8 cellular contexts compared by ENCODE assay signal in the genomic region with DNA sequence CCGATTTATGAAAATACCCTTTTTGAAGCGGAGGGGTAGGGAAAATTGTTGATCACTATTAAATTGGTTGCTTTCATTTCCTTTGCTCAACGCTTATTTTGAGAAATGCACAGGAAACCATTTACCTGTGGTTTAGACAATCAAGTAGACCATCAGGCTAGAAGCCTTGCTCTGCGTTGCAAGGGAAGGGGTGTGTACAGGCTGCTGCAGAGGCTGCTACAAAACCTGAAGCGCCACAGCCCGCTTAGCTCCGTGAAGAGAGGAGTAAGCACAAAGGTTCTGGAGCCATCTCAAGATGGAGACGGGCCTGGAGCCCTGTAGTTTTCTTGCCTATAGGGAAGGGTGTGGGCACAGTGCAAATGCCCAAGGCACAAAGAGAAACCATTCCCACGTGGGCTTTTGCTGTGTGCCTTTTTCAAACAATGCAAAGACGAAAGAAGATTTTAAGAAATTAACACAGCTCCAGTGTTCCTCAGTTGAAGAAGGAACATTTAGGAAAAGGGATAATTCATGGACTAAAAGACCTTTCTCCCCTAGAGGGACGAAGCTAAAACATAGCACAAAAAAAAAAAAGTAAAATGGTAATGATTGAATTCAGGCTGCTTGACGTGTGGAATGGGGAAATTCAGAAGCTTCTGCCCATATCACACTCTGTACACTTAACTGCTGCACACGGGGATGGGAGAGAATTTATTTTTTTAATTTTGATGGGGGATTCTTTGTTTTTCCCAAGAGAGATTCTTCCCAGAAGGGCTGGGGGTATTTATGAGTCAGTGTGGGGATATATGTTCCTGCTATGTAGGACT. TPM values are rescaled to one million over a fixed set of nuclear protein-coding genes. Genes with fewer than 3 reads are reported as not detected.
DNase-seq lines count a peak whose midpoint lies in the region; ATAC-seq, FAIRE-seq and TF ChIP-seq lines count a peak whose summit lies in the region.

No MANE protein-coding gene starts in this region.

- WGBS in A549 (ENCODE audit: missing lambda C conversion rate): 4% methylated on average over 13 of the region's 13 CpGs

- H3K4me1 ChIP-seq in A549: peaks cover 30% of the 10 kb centered on the region

- peak in 1 of 2 experiments; percentile 6; a peak in 3 of 5 replicates for TF ChIP-seq RAD21 in A549 (conservative IDR thresholded peaks at IDR 0.05 in 1 of 2, IDR thresholded peaks at IDR 0.05 in 1 of 2)

- intact Hi-C loops in Right ventricle myocardium superior (cut with DNase I): no loop called here

- peak in 1 of 2 experiments; percentile 81 for DNase-seq in A549 (ENCODE audit: low read depth in 1 of 2, low spot score in 1 of 2)
- peak; percentile 58 for DNase-seq in RPMI7951 (ENCODE audit: low read depth)
- peak; percentile 57 for DNase-seq in activated naive CD4-positive, alpha-beta T cell treated with anti-CD3 and anti-CD28 coated beads, Interleukin-2, amount 50 U/mL, for 16 hours
- DNase-seq in Right ventricle myocardium superior: peak; percentile 63
- peak; percentile 69 for DNase-seq in pulmonary artery endothelial cell (ENCODE audit: low read depth, low spot score)
- DNase-seq in NCI-H774 (lab: John Stamatoyannopoulos, UW): no peak

- CTCF ChIA-PET in A549 (lab: Yijun Ruan, JAX): interaction anchor here (0.7 to 4.1 kb wide), 8 partner anchors 23 to 509 kb away, joined by 3 to 14 read pairs (median 4); no protein-coding TSS in a partner anchor

- FAIRE-seq in A549 (lab: Jason Lieb, UNC): no peak

- POLR2A ChIA-PET in A549 (lab: Yijun Ruan, JAX): interaction anchor here (0.8 to 2.3 kb wide), 18 partner anchors 8 to 511 kb away, joined by 3 to 39 read pairs (median 4); no protein-coding TSS in a partner anchor

- peak overlapping the region; percentile 91 for H3K4me2 ChIP-seq in A549

- H3K27ac ChIP-seq in A549: peak overlapping the region; percentile 97 to 99

- peak; percentile 48 to 51 for ATAC-seq in A549
- ATAC-seq in GM18861 (IDR thresholded peaks at IDR 0.05; ENCODE audit: unreplicated experiment): peak; percentile 55
- peak; percentile 45 for ATAC-seq in HG03139 (IDR thresholded peaks at IDR 0.05; ENCODE audit: unreplicated experiment)
- ATAC-seq in Right ventricle myocardium superior (ENCODE audit: poor library complexity): peak; percentile 15

- peak; percentile 37; the same call in 1 of the 2 replicates for TF ChIP-seq POLR2A in A549 (IDR thresholded peaks at IDR 0.05; ENCODE audit: low read length)

- no peaks in the 10 kb centered on the region for H3K9me3 ChIP-seq in A549

- no peak for TF ChIP-seq CTCF in A549 (IDR thresholded peaks at IDR 0.05)

- no peak for TF ChIP-seq EP300 in A549 (IDR thresholded peaks at IDR 0.05)

- H3K4me3 ChIP-seq in A549: peak overlapping the region; percentile 94

TF ChIP-seq in A549, 52 proteins besides CTCF, POLR2A, EP300 and RAD21 (continues in another document):
- TF ChIP-seq, protein P1, sequence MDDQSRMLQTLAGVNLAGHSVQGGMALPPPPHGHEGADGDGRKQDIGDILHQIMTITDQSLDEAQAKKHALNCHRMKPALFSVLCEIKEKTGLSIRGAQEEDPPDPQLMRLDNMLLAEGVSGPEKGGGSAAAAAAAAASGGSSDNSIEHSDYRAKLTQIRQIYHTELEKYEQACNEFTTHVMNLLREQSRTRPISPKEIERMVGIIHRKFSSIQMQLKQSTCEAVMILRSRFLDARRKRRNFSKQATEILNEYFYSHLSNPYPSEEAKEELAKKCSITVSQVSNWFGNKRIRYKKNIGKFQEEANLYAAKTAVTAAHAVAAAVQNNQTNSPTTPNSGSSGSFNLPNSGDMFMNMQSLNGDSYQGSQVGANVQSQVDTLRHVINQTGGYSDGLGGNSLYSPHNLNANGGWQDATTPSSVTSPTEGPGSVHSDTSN (IDR thresholded peaks at IDR 0.05): peak; percentile 89
- TF ChIP-seq CHD2 (IDR thresholded peaks at IDR 0.05; ENCODE audit: low read length, partially characterized antibody) (no peak), ZSCAN20 (CRISPR knock-in tag; IDR thresholded peaks at IDR 0.05) (peak; percentile 8; the same call in 1 of the 2 replicates), NFE2L2 (conservative IDR thresholded peaks at IDR 0.05; ENCODE audit: low read length) (no peak), ESRRA (IDR thresholded peaks at IDR 0.05; ENCODE audit: borderline replicate concordance, low read length) (no peak), HEYL (CRISPR knock-in tag; IDR thresholded peaks at IDR 0.05) (no peak; the same call in 1 of the 2 replicates), CHD4 (IDR thresholded peaks at IDR 0.05; ENCODE audit: borderline replicate concordance) (no peak), TP53 (CRISPR knock-in tag; IDR thresholded peaks at IDR 0.05) (0 out of 2 replicates have a peak, but pooled peaks have one; percentile 13), TFCP2L1 (CRISPR knock-in tag; IDR thresholded peaks at IDR 0.05) (no peak; the same call in 1 of the 2 replicates), HOXA7 (CRISPR knock-in tag; IDR thresholded peaks at IDR 0.05) (peak; percentile 59), RFX5 (IDR thresholded peaks at IDR 0.05) (no peak), EHF (CRISPR knock-in tag; IDR thresholded peaks at IDR 0.05) (peak; percentile 13; the same call in 1 of the 2 replicates), KDM5A (IDR thresholded peaks at IDR 0.05) (no peak), MAZ (IDR thresholded peaks at IDR 0.05; ENCODE audit: borderline replicate concordance, low read depth, low read length) (no peak), CEBPB (IDR thresholded peaks at IDR 0.05) (no peak; a peak in 1 of 4 replicates), ZNF302 (CRISPR knock-in tag; IDR thresholded peaks at IDR 0.05) (no peak), MYC (IDR thresholded peaks at IDR 0.05; ENCODE audit: borderline replicate concordance, low read length) (no peak), NR3C1 (IDR thresholded peaks at IDR 0.05) (no peak), CBX2 (IDR thresholded peaks at IDR 0.05; ENCODE audit: borderline replicate concordance, low read depth) (no peak), JUN (IDR thresholded peaks at IDR 0.05) (peak in 1 of 2 experiments; percentile 90; a peak in 4 of 5 replicates), JUNB (IDR thresholded peaks at IDR 0.05) (no peak), FOSL2 (IDR thresholded peaks at IDR 0.05) (no peak), FOSL2 (CRISPR knock-in tag; IDR thresholded peaks at IDR 0.05) (no peak), FOXS1 (CRISPR knock-in tag; IDR thresholded peaks at IDR 0.05) (no peak)
- TF ChIP-seq, protein P2, sequence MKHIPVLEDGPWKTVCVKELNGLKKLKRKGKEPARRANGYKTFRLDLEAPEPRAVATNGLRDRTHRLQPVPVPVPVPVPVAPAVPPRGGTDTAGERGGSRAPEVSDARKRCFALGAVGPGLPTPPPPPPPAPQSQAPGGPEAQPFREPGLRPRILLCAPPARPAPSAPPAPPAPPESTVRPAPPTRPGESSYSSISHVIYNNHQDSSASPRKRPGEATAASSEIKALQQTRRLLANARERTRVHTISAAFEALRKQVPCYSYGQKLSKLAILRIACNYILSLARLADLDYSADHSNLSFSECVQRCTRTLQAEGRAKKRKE (CRISPR knock-in tag; IDR thresholded peaks at IDR 0.05; ENCODE audit: low read depth): no peak
- TF ChIP-seq, protein P3, sequence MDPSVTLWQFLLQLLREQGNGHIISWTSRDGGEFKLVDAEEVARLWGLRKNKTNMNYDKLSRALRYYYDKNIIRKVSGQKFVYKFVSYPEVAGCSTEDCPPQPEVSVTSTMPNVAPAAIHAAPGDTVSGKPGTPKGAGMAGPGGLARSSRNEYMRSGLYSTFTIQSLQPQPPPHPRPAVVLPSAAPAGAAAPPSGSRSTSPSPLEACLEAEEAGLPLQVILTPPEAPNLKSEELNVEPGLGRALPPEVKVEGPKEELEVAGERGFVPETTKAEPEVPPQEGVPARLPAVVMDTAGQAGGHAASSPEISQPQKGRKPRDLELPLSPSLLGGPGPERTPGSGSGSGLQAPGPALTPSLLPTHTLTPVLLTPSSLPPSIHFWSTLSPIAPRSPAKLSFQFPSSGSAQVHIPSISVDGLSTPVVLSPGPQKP (IDR thresholded peaks at IDR 0.05; ENCODE audit: low read depth, low read length): no peak
- TF ChIP-seq, protein P4, sequence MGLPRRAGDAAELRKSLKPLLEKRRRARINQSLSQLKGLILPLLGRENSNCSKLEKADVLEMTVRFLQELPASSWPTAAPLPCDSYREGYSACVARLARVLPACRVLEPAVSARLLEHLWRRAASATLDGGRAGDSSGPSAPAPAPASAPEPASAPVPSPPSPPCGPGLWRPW (IDR thresholded peaks at IDR 0.05): no peak
- TF ChIP-seq, protein P5, sequence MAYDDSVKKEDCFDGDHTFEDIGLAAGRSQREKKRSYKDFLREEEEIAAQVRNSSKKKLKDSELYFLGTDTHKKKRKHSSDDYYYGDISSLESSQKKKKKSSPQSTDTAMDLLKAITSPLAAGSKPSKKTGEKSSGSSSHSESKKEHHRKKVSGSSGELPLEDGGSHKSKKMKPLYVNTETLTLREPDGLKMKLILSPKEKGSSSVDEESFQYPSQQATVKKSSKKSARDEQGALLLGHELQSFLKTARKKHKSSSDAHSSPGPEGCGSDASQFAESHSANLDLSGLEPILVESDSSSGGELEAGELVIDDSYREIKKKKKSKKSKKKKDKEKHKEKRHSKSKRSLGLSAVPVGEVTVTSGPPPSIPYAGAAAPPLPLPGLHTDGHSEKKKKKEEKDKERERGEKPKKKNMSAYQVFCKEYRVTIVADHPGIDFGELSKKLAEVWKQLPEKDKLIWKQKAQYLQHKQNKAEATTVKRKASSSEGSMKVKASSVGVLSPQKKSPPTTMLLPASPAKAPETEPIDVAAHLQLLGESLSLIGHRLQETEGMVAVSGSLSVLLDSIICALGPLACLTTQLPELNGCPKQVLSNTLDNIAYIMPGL (CRISPR knock-in tag; IDR thresholded peaks at IDR 0.05; ENCODE audit: borderline replicate concordance): no peak
- TF ChIP-seq, protein P6, sequence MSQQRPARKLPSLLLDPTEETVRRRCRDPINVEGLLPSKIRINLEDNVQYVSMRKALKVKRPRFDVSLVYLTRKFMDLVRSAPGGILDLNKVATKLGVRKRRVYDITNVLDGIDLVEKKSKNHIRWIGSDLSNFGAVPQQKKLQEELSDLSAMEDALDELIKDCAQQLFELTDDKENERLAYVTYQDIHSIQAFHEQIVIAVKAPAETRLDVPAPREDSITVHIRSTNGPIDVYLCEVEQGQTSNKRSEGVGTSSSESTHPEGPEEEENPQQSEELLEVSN (IDR thresholded peaks at IDR 0.05; ENCODE audit: borderline replicate concordance, low read depth): no peak

RNA-seq across cellular contexts. Expression of a gene that starts 3.5 kb away (rescaled TPM):
- polyA plus RNA-seq in A549 (2011; rRNA removed): 3,130 and 3,742 TPM in 2 replicates
- polyA plus RNA-seq in A549 (2012; cell fraction: cytosol; rRNA removed): 3,096 and 3,118 TPM in 2 replicates
- polyA plus RNA-seq in A549 (2012; cell fraction: nucleus; rRNA removed): 460 and 1,554 TPM in 2 replicates
- polyA plus RNA-seq in A549 (2017; fragmentation: RNase III; extraction: RNeasy Plus Mini Kit Qiagen cat#74134 plus additional on column Dnase treatment): 6,622 to 7,955 TPM (median 7,447 TPM) in 3 replicates
- 852 and 1,226 TPM in 2 replicates for polyA minus RNA-seq in A549 (2011; rRNA and poly(A)+ RNA removed)
- 3,554 and 3,782 TPM in 2 replicates for total RNA-seq in RPMI7951 (2014; rRNA removed; shearing (Covaris generic))
- 875 TPM for total RNA-seq in Right ventricle myocardium superior
- 8,193 and 23,950 TPM in 2 replicates for total RNA-seq in pulmonary artery endothelial cell
